In genomic region chr7:116122972-116123595, GRCh38 we compare ENCODE assay signal across 8 cellular contexts.
DNase-seq lines count a peak whose midpoint lies in the region; FAIRE-seq and TF ChIP-seq lines count a peak whose summit lies in the region.

No MANE protein-coding gene starts in this region.

- H3K4me2 ChIP-seq in DOHH2 (ENCODE audit: low read length): no peak overlapping the region

- H3K27me3 ChIP-seq in DOHH2 (ENCODE audit: control insufficient read depth, low read length): peaks cover 2% of the 10 kb centered on the region; the same call in 1 of the 2 replicates
- no peaks in the 10 kb centered on the region for H3K27me3 ChIP-seq in vagina

- no peaks in the 10 kb centered on the region for H3K9me3 ChIP-seq in DOHH2 (ENCODE audit: control insufficient read depth, insufficient read depth, low read length)
- H3K9me3 ChIP-seq in vagina: no peaks in the 10 kb centered on the region

- H3K4me1 ChIP-seq in DOHH2 (ENCODE audit: control insufficient read depth, low read length) (no peaks in the 10 kb centered on the region), vagina (no peaks in the 10 kb centered on the region)

- H3K4me3 ChIP-seq in DOHH2 (ENCODE audit: low read length) (no peak overlapping the region), vagina (no peak overlapping the region)

- TF ChIP-seq POLR2A in H54 (IDR thresholded peaks at IDR 0.05; ENCODE audit: low read depth, low read length) (no peak), vagina (IDR thresholded peaks at IDR 0.05) (no peak)

- no peak overlapping the region for H3K27ac Mint-ChIP-seq in activated T-helper 1 cell treated with anti-CD3 and anti-CD28 coated beads, Interleukin-12 subunit alpha, Interleukin-12 subunit beta, Interleukin-2, Interleukin-4 antibody, amounts not matched to agents 30 ng/mL and 10 ng/mL and 1 ng/mL, durations not matched to agents 14 hours and 24 hours and 36 hours

- no peaks in the 10 kb centered on the region for H3K4me1 Mint-ChIP-seq in activated T-helper 1 cell treated with anti-CD3 and anti-CD28 coated beads, Interleukin-12 subunit alpha, Interleukin-12 subunit beta, Interleukin-2, Interleukin-4 antibody, amounts not matched to agents 30 ng/mL and 10 ng/mL and 1 ng/mL, durations not matched to agents 14 hours and 24 hours and 36 hours (ENCODE audit: low read depth)

- peak; percentile 4 for DNase-seq in H54 (ENCODE audit: insufficient read length, low spot score)
- peak; percentile 33 for DNase-seq in NCI-H460 (ENCODE audit: extremely low read depth, low read depth)
- peak; percentile 3 for DNase-seq in central memory CD4-positive, alpha-beta T cell
- DNase-seq in midbrain (lab: John Stamatoyannopoulos, UW): peak; percentile 10
- no peak for DNase-seq in vagina (ENCODE audit: extremely low spot score in 2 of 2)
- no peak for DNase-seq in activated T-helper 1 cell treated with anti-CD3 and anti-CD28 coated beads, Interleukin-12 subunit alpha, Interleukin-12 subunit beta, Interleukin-2, Interleukin-4 antibody, amounts not matched to agents 30 ng/mL and 10 ng/mL and 1 ng/mL, durations not matched to agents 14 hours and 24 hours and 36 hours (ENCODE audit: low spot score)
- DNase-seq in activated naive CD4-positive, alpha-beta T cell (lab: John Stamatoyannopoulos, UW): no peak

- H3K9me2 ChIP-seq in DOHH2 (replicated peaks; ENCODE audit: control insufficient read depth, low read length): no peaks in the 10 kb centered on the region

- TF ChIP-seq CTCF in DOHH2 (IDR thresholded peaks at IDR 0.05; ENCODE audit: low read depth, low read length, poor library complexity, severe bottlenecking) (peak; percentile 83), vagina (IDR thresholded peaks at IDR 0.05) (no peak)

- no peaks in the 10 kb centered on the region for H3K79me2 ChIP-seq in DOHH2 (ENCODE audit: control insufficient read depth, low read length)

- FAIRE-seq in H54 (lab: Jason Lieb, UNC): peak; percentile 86

- H3K36me3 ChIP-seq in DOHH2 (ENCODE audit: control insufficient read depth, low read length): no peaks in the 10 kb centered on the region
- no peaks in the 10 kb centered on the region for H3K36me3 ChIP-seq in vagina

- peaks cover 18% of the 10 kb centered on the region for H3K27me3 Mint-ChIP-seq in activated T-helper 1 cell treated with anti-CD3 and anti-CD28 coated beads, Interleukin-12 subunit alpha, Interleukin-12 subunit beta, Interleukin-2, Interleukin-4 antibody, amounts not matched to agents 30 ng/mL and 10 ng/mL and 1 ng/mL, durations not matched to agents 14 hours and 24 hours and 36 hours (ENCODE audit: insufficient read depth)

- H3K27ac ChIP-seq in DOHH2 (ENCODE audit: low read depth, low read length) (no peak overlapping the region), vagina (no peak overlapping the region)

- H3F3A ChIP-seq in DOHH2 (ENCODE audit: control insufficient read depth, insufficient read depth): no peaks in the 10 kb centered on the region

- no peaks in the 10 kb centered on the region for H3K36me3 Mint-ChIP-seq in activated T-helper 1 cell treated with anti-CD3 and anti-CD28 coated beads, Interleukin-12 subunit alpha, Interleukin-12 subunit beta, Interleukin-2, Interleukin-4 antibody, amounts not matched to agents 30 ng/mL and 10 ng/mL and 1 ng/mL, durations not matched to agents 14 hours and 24 hours and 36 hours (ENCODE audit: low read depth)

- no peaks in the 10 kb centered on the region for H4K20me1 ChIP-seq in DOHH2 (ENCODE audit: control insufficient read depth, insufficient read depth, low read depth, low read length)

- H3K9me3 Mint-ChIP-seq in activated T-helper 1 cell treated with anti-CD3 and anti-CD28 coated beads, Interleukin-12 subunit alpha, Interleukin-12 subunit beta, Interleukin-2, Interleukin-4 antibody, amounts not matched to agents 30 ng/mL and 10 ng/mL and 1 ng/mL, durations not matched to agents 14 hours and 24 hours and 36 hours: no peaks in the 10 kb centered on the region

- intact Hi-C loops in vagina (cut with DNase I): no loop called here
- intact Hi-C loops in activated T-helper 1 cell treated with anti-CD3 and anti-CD28 coated beads, Interleukin-12 subunit alpha, Interleukin-12 subunit beta, Interleukin-2, Interleukin-4 antibody, amounts not matched to agents 30 ng/mL and 10 ng/mL and 1 ng/mL, durations not matched to agents 14 hours and 24 hours and 36 hours (cut with micrococcal nuclease): no loop called here

- no peak overlapping the region for H3K4me3 Mint-ChIP-seq in activated T-helper 1 cell treated with anti-CD3 and anti-CD28 coated beads, Interleukin-12 subunit alpha, Interleukin-12 subunit beta, Interleukin-2, Interleukin-4 antibody, amounts not matched to agents 30 ng/mL and 10 ng/mL and 1 ng/mL, durations not matched to agents 14 hours and 24 hours and 36 hours

Comparison
In these comparisons a context has a peak if more than half of its experiments do, and no peak if none do; other contexts are left out.
1. DNase-seq: peak in H54 (single experiment), NCI-H460 (single experiment), central memory CD4-positive, alpha-beta T cell (single experiment) and midbrain (single experiment); none in vagina (0 of 2), activated T-helper 1 cell treated with anti-CD3 and anti-CD28 coated beads, Interleukin-12 subunit alpha, Interleukin-12 subunit beta, Interleukin-2, Interleukin-4 antibody, amounts not matched to agents 30 ng/mL and 10 ng/mL and 1 ng/mL, durations not matched to agents 14 hours and 24 hours and 36 hours (single experiment) and activated naive CD4-positive, alpha-beta T cell (0 of 4).